Comparison of ENCODE assay signal across 13 cellular contexts in the genomic region with DNA sequence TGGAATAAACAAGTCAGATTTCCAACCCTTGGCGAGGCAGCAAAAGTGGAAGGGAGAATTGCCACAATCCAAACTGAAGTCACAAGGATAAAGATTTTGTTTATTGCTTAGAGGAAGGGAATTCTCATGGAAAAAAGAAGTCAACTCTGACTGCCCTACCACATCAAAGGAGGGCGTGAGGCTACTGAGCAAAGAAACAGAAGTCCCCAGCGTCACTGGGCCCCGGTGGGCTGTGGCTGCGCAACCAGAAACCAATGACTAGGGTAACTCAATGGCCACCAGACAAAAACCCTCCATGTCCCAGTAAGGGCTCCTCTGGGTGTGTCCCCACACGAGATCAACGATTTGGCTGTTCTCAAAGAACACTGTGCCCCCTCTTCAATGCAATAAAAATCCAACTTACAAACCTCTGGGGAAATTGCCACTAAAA.
DNase-seq lines count a peak whose midpoint lies in the region; ATAC-seq, FAIRE-seq and TF ChIP-seq lines count a peak whose summit lies in the region.
"Had no signal": no experiment of that assay in that cellular context is flagged by ENCODE, and none has a peak within 500 bp of the region (broad histone marks: within the 10 kb centered on the region; RNA-seq: fewer than 3 reads in every experiment).

No MANE protein-coding gene starts in this region.

- no peak for TF ChIP-seq POLR2A in upper lobe of left lung (IDR thresholded peaks at IDR 0.05)

- no peaks in the 10 kb centered on the region for H3K9me3 ChIP-seq in fibroblast of lung (ENCODE audit: control insufficient read depth, insufficient read depth, low read depth, low read length)
- H3K9me3 ChIP-seq in muscle layer of duodenum (ENCODE audit: control insufficient read depth in 1 of 2, low read length in 2 of 2) = no peaks in the 10 kb centered on the region
- H3K9me3 ChIP-seq in upper lobe of left lung = no peaks in the 10 kb centered on the region

- H3K27me3 ChIP-seq in fibroblast of lung (ENCODE audit: control insufficient read depth, insufficient read depth, low read length) = no peaks in the 10 kb centered on the region
- no peaks in the 10 kb centered on the region for H3K27me3 ChIP-seq in muscle layer of duodenum (ENCODE audit: low read depth, low read length)
- H3K27me3 ChIP-seq in upper lobe of left lung = no peaks in the 10 kb centered on the region

- POLR2A ChIA-PET in activated CD4-positive, alpha-beta T cell treated with anti-CD3 and anti-CD28 coated beads, Interleukin-2, amount 10 ng/mL, durations not matched to agents 7 days and 5 days (lab: Charles Lee) = no interaction called here
- POLR2A ChIA-PET in activated CD4-positive, alpha-beta memory T cell treated with anti-CD3 and anti-CD28 coated beads, Interleukin-2, amount 10 ng/mL, durations not matched to agents 7 days and 5 days (lab: Charles Lee) = no interaction called here

- TF ChIP-seq EP300 in upper lobe of left lung (IDR thresholded peaks at IDR 0.05) = no peak

- peak; percentile 50 to 75 for ATAC-seq in upper lobe of left lung (ENCODE audit: low FRiP score in 2 of 2)

- WGBS in upper lobe of left lung, 2 donors = 56 to 59% methylated on average over 7 of the region's 7 CpGs

- no peak overlapping the region for H3K9ac ChIP-seq in fibroblast of lung (ENCODE audit: insufficient read depth, low read length)

- H3K27ac ChIP-seq in fibroblast of lung (ENCODE audit: insufficient read depth, low read length) = peak overlapping the region; percentile 64
- H3K27ac ChIP-seq in muscle layer of duodenum (ENCODE audit: low read length) = peak overlapping the region; percentile 56
- H3K27ac ChIP-seq in upper lobe of left lung = peak overlapping the region; percentile 17 to 81 (median 56)

- peaks cover 45% of the 10 kb centered on the region for H3K4me1 Mint-ChIP-seq in activated CD4-positive, alpha-beta T cell treated with anti-CD3 and anti-CD28 coated beads, Interleukin-2, amount 10 ng/mL, durations not matched to agents 7 days and 5 days
- H3K4me1 Mint-ChIP-seq in activated CD4-positive, alpha-beta memory T cell treated with anti-CD3 and anti-CD28 coated beads, Interleukin-2, amount 10 ng/mL, durations not matched to agents 7 days and 5 days = peaks cover 47% of the 10 kb centered on the region

- no peak for FAIRE-seq in HTR-8/SVneo (lab: Jason Lieb, UNC)
- FAIRE-seq: A204.1 had no signal

- peaks cover 20% of the 10 kb centered on the region for H3K36me3 Mint-ChIP-seq in activated CD4-positive, alpha-beta T cell treated with anti-CD3 and anti-CD28 coated beads, Interleukin-2, amount 10 ng/mL, durations not matched to agents 7 days and 5 days (ENCODE audit: low read depth)
- peaks cover 53% of the 10 kb centered on the region for H3K36me3 Mint-ChIP-seq in activated CD4-positive, alpha-beta memory T cell treated with anti-CD3 and anti-CD28 coated beads, Interleukin-2, amount 10 ng/mL, durations not matched to agents 7 days and 5 days (ENCODE audit: low read depth)

- peak overlapping the region; percentile 28 for H3K27ac Mint-ChIP-seq in activated CD4-positive, alpha-beta T cell treated with anti-CD3 and anti-CD28 coated beads, Interleukin-2, amount 10 ng/mL, durations not matched to agents 7 days and 5 days
- no peak overlapping the region for H3K27ac Mint-ChIP-seq in activated CD4-positive, alpha-beta memory T cell treated with anti-CD3 and anti-CD28 coated beads, Interleukin-2, amount 10 ng/mL, durations not matched to agents 7 days and 5 days
- H3K27ac Mint-ChIP-seq: T-helper 1 cell treated with Interleukin-12 subunit alpha and Interleukin-12 subunit beta and Interleukin-4 antibody, amounts not matched to agents 30 μg/mL and 1 μg/mL, for 36 hours had no signal

- DNase-seq in activated CD4-positive, alpha-beta T cell treated with anti-CD3 and anti-CD28 coated beads, Interleukin-2, amount 10 ng/mL, durations not matched to agents 7 days and 5 days = no peak
- no peak for DNase-seq in activated CD4-positive, alpha-beta T cell treated with anti-CD3 and anti-CD28 coated beads, Interleukin-2, amount 50 U/mL, for 4 hours
- DNase-seq in fibroblast of lung (ENCODE audit: low read depth in 2 of 2) (peak in 1 of 2 donors; percentile 72), upper lobe of left lung (peak in 1 of 2 donors; percentile 53), HTR-8/SVneo (ENCODE audit: insufficient read length, low spot score) (no peak)
- no peak for DNase-seq in activated CD4-positive, alpha-beta memory T cell treated with anti-CD3 and anti-CD28 coated beads, Interleukin-2, amount 10 ng/mL, durations not matched to agents 7 days and 5 days
- DNase-seq in stimulated activated CD4-positive, alpha-beta T cell treated with anti-CD3 and anti-CD28 coated beads, Interleukin-12 subunit alpha, Interleukin-12 subunit beta, amount 100 ng/mL, for 4 hours = no peak
- DNase-seq: immature natural killer cell; NCI-H774; stimulated activated CD4-positive, alpha-beta T cell treated with anti-CD3 and anti-CD28 coated beads, Interleukin-15, amount 100 ng/mL, for 24 hours had no signal

- no peaks in the 10 kb centered on the region for H3K9me3 Mint-ChIP-seq in activated CD4-positive, alpha-beta T cell treated with anti-CD3 and anti-CD28 coated beads, Interleukin-2, amount 10 ng/mL, durations not matched to agents 7 days and 5 days
- H3K9me3 Mint-ChIP-seq in activated CD4-positive, alpha-beta memory T cell treated with anti-CD3 and anti-CD28 coated beads, Interleukin-2, amount 10 ng/mL, durations not matched to agents 7 days and 5 days = no peaks in the 10 kb centered on the region
- H3K9me3 Mint-ChIP-seq: T-helper 1 cell treated with Interleukin-12 subunit alpha and Interleukin-12 subunit beta and Interleukin-4 antibody, amounts not matched to agents 30 μg/mL and 1 μg/mL, for 36 hours had no signal

- H3K36me3 ChIP-seq in fibroblast of lung (ENCODE audit: control insufficient read depth, insufficient read depth, low read length) (no peaks in the 10 kb centered on the region), muscle layer of duodenum (ENCODE audit: control insufficient read depth in 1 of 2, insufficient read depth in 2 of 2, low read length in 2 of 2) (peaks cover 8 to 9% of the 10 kb centered on the region in 2 donors), upper lobe of left lung (peaks cover 0 to 14% (median 5%) of the 10 kb centered on the region in 4 donors)

- TF ChIP-seq CTCF in fibroblast of lung (conservative IDR thresholded peaks at IDR 0.05 in 1 of 2, IDR thresholded peaks at IDR 0.05 in 1 of 2; ENCODE audit: low read depth in 1 of 2, low read length in 2 of 2) (no peak), upper lobe of left lung (IDR thresholded peaks at IDR 0.05) (no peak)

- CTCF ChIA-PET in activated CD4-positive, alpha-beta T cell treated with anti-CD3 and anti-CD28 coated beads, Interleukin-2, amount 10 ng/mL, durations not matched to agents 7 days and 5 days (lab: Charles Lee) = interaction anchor here (1.0 to 1.6 kb wide), 3 partner anchors 8 to 11 kb away, joined by 3 to 5 read pairs (median 4); no protein-coding TSS in a partner anchor
- CTCF ChIA-PET in activated CD4-positive, alpha-beta memory T cell treated with anti-CD3 and anti-CD28 coated beads, Interleukin-2, amount 10 ng/mL, durations not matched to agents 7 days and 5 days (lab: Charles Lee) = interaction anchor here (2.1 kb wide), 1 partner anchor 12 kb away, joined by 5 read pairs; no protein-coding TSS in a partner anchor

- peaks cover 66% of the 10 kb centered on the region for H3K79me2 ChIP-seq in fibroblast of lung (ENCODE audit: control insufficient read depth, insufficient read depth, low read length)

- H3K27me3 Mint-ChIP-seq in activated CD4-positive, alpha-beta T cell treated with anti-CD3 and anti-CD28 coated beads, Interleukin-2, amount 10 ng/mL, durations not matched to agents 7 days and 5 days = no peaks in the 10 kb centered on the region
- H3K27me3 Mint-ChIP-seq in activated CD4-positive, alpha-beta memory T cell treated with anti-CD3 and anti-CD28 coated beads, Interleukin-2, amount 10 ng/mL, durations not matched to agents 7 days and 5 days = no peaks in the 10 kb centered on the region

- H3K4me3 Mint-ChIP-seq in activated CD4-positive, alpha-beta T cell treated with anti-CD3 and anti-CD28 coated beads, Interleukin-2, amount 10 ng/mL, durations not matched to agents 7 days and 5 days = no peak overlapping the region
- no peak overlapping the region for H3K4me3 Mint-ChIP-seq in activated CD4-positive, alpha-beta memory T cell treated with anti-CD3 and anti-CD28 coated beads, Interleukin-2, amount 10 ng/mL, durations not matched to agents 7 days and 5 days
- H3K4me3 Mint-ChIP-seq: immature natural killer cell; T-helper 1 cell treated with Interleukin-12 subunit alpha and Interleukin-12 subunit beta and Interleukin-4 antibody, amounts not matched to agents 30 μg/mL and 1 μg/mL, for 36 hours had no signal

- H2AFZ ChIP-seq in fibroblast of lung (ENCODE audit: low read length) = no peak overlapping the region

- H3K4me3 ChIP-seq in fibroblast of lung (replicated peaks in 1 of 4; ENCODE audit: control extremely low read depth in 1 of 4, insufficient read depth in 1 of 4, low read depth in 3 of 4, low read length in 4 of 4) = peak overlapping the region in 3 of 4 experiments; percentile 8 to 27 (median 11)
- H3K4me3 ChIP-seq in muscle layer of duodenum (ENCODE audit: low read depth in 1 of 2, low read length in 2 of 2) = peak overlapping the region in 1 of 2 donors; percentile 35
- no peak overlapping the region for H3K4me3 ChIP-seq in upper lobe of left lung

- H4K20me1 ChIP-seq in fibroblast of lung (ENCODE audit: control insufficient read depth, extremely low read depth, insufficient read depth, low read length) = no peaks in the 10 kb centered on the region

- H3K4me1 ChIP-seq in fibroblast of lung (ENCODE audit: control insufficient read depth, extremely low read depth, insufficient read depth, low read length) (peaks cover 20% of the 10 kb centered on the region), muscle layer of duodenum (ENCODE audit: control insufficient read depth in 1 of 2, insufficient read depth in 2 of 2, low read length in 2 of 2) (peaks cover 15 to 57% of the 10 kb centered on the region in 2 donors), upper lobe of left lung (peaks cover 15 to 29% (median 20%) of the 10 kb centered on the region in 4 donors)

- peak overlapping the region; percentile 85 for H3K4me2 ChIP-seq in fibroblast of lung (ENCODE audit: extremely low read depth, insufficient read depth, low read length)

Comparison
In these comparisons a context has a peak if more than half of its experiments do, and no peak if none do; other contexts are left out.
1. H3K4me3 ChIP-seq: peak in fibroblast of lung (3 of 4); none in upper lobe of left lung (0 of 4).
2. Peak in every context shown above with its lines, with median percentiles within 50 percentile points of each other: H3K27ac ChIP-seq.